Comparison of ENCODE assay signal across 8 cellular contexts in genomic region chr1:67674260-67675011, GRCh38. TPM values are rescaled to one million over a fixed set of nuclear protein-coding genes. Genes with fewer than 3 reads are reported as not detected.
DNase-seq lines count a peak whose midpoint lies in the region; ATAC-seq and TF ChIP-seq lines count a peak whose summit lies in the region.

No MANE protein-coding gene starts in this region.

- H3K36me3 Mint-ChIP-seq in nephron (ENCODE audit: low read depth) = no peaks in the 10 kb centered on the region

- no peaks in the 10 kb centered on the region for H3K9me3 Mint-ChIP-seq in nephron

- H3K4me1 Mint-ChIP-seq in nephron = peaks cover 45% of the 10 kb centered on the region

- DNase-seq in COLO668 (lab: John Stamatoyannopoulos, UW; ENCODE audit: unreplicated experiment) = peak; percentile 80
- DNase-seq in Kasumi-1 (lab: John Stamatoyannopoulos, UW) = peak; percentile 22 to 37
- DNase-seq in T-helper 2 cell = peak in 3 of 5 experiments; percentile 18 to 89 (median 42)
- DNase-seq in dermis microvascular lymphatic vessel endothelial cell (ENCODE audit: low read depth in 2 of 2) = peak; percentile 75 to 94
- DNase-seq in NOMO-1 treated with DMSO at 0.1 percent for 48 hours (lab: John Stamatoyannopoulos, UW; ENCODE audit: unreplicated experiment) = no peak
- no peak for DNase-seq in globus pallidus (ENCODE audit: low spot score)

- H3K27ac Mint-ChIP-seq in nephron = peak overlapping the region; percentile 72 to 98 (median 91)

- ATAC-seq in HG02840 (IDR thresholded peaks at IDR 0.05; ENCODE audit: low FRiP score, unreplicated experiment) = no peak

- H3K4me3 Mint-ChIP-seq in nephron = peak overlapping the region in 1 of 3 experiments; percentile 28

- H3K27me3 Mint-ChIP-seq in nephron (ENCODE audit: low read depth) = no peaks in the 10 kb centered on the region

- TF ChIP-seq CTCF in nephron (IDR thresholded peaks at IDR 0.05; ENCODE audit: unreplicated experiment in 3 of 3) = no peak

RNA-seq across cellular contexts. Expression of gene GADD45A, which starts 10.6 kb away (rescaled TPM):
- total RNA-seq in dermis microvascular lymphatic vessel endothelial cell = 22.5 and 26.6 TPM in 2 replicates

Comparison
In these comparisons a context has a peak if more than half of its experiments do, and no peak if none do; other contexts are left out.
1. DNase-seq: peak in COLO668 (single experiment), Kasumi-1 (2 of 2), T-helper 2 cell (3 of 5) and dermis microvascular lymphatic vessel endothelial cell (2 of 2); none in NOMO-1 treated with DMSO at 0.1 percent for 48 hours (single experiment) and globus pallidus (single experiment).